In the genomic region with DNA sequence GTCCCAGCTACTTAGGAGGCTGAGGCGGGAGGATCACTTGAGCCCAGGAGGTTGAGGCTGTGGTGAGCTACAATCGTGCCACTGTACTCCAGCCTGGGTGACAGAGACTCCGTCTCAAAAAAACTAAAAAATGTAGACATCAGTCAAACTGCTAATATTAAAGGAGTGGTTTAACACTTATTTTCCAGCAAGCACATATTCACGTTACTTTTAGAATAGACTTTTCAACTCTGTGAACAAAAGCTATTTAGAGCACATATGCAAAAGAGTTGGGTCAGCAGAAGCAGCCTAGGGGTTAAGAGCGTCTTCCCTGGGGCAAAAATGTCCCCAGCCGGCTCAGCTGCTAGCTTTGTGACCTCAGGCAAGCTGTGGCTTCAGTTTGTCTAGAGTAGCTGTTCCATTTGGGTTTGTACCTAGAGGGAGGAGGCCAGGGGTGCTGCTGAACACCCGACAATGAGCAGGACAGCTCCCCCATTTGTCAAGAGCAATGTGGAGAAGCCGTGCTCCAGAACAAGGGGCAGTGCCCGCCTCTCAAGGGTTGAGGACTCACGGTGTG, we compare ENCODE assay signal across 8 cellular contexts.
DNase-seq lines count a peak whose midpoint lies in the region; ATAC-seq lines count a peak whose summit lies in the region.

No MANE protein-coding gene starts in this region.

- DNase-seq in myocyte (ENCODE audit: low read depth) (peak; percentile 39), NCI-H1417 (lab: John Stamatoyannopoulos, UW) (no peak), retina (no peak), HuH-7.5 (ENCODE audit: low spot score) (no peak), NK-92 (lab: John Stamatoyannopoulos, UW; ENCODE audit: unreplicated experiment) (no peak)

- peak; percentile 89 for ATAC-seq in GM18511 (IDR thresholded peaks at IDR 0.05; ENCODE audit: unreplicated experiment)
- ATAC-seq in GM21529 (IDR thresholded peaks at IDR 0.05; ENCODE audit: unreplicated experiment) = peak; percentile 82
- ATAC-seq in HG03439 (IDR thresholded peaks at IDR 0.05; ENCODE audit: unreplicated experiment) = peak; percentile 75
